ENCODE assay signal across 14 cellular contexts in genomic region chrX:31070057-31070468, GRCh38. TPM values are rescaled to one million over a fixed set of nuclear protein-coding genes. Genes with fewer than 3 reads are reported as not detected.
DNase-seq lines count a peak whose midpoint lies in the region; ATAC-seq and TF ChIP-seq lines count a peak whose summit lies in the region.
"Had no signal": no experiment of that assay in that cellular context is flagged by ENCODE, and none has a peak within 500 bp of the region (broad histone marks: within the 10 kb centered on the region; RNA-seq: fewer than 3 reads in every experiment).

No MANE protein-coding gene starts in this region.

- H3K27ac Mint-ChIP-seq in MCF 10A (ENCODE audit: low read depth, unreplicated experiment) (no peak overlapping the region), Calu3 (ENCODE audit: unreplicated experiment) (no peak overlapping the region)
- H3K27ac Mint-ChIP-seq: neural progenitor cell, WTC11 had no signal

- no peak overlapping the region for H3K4me3 Mint-ChIP-seq in MCF 10A (ENCODE audit: unreplicated experiment)
- no peak overlapping the region for H3K4me3 Mint-ChIP-seq in Calu3 (ENCODE audit: low read depth, unreplicated experiment)
- H3K4me3 Mint-ChIP-seq: neural progenitor cell, WTC11 had no signal

- TF ChIP-seq POLR2A in breast epithelium (IDR thresholded peaks at IDR 0.05): no peak

- POLR2A ChIA-PET in MCF 10A (lab: Yijun Ruan, JAX): interaction anchor here (0.5 kb wide), 1 partner anchor 1559 kb away, joined by 4 read pairs; no protein-coding TSS in a partner anchor
- POLR2A ChIA-PET in A673 (lab: Charles Lee; ENCODE audit: low non-redundant PET): no interaction called here

- no peaks in the 10 kb centered on the region for H3K36me3 Mint-ChIP-seq in MCF 10A (ENCODE audit: insufficient read depth, unreplicated experiment)
- H3K36me3 Mint-ChIP-seq in Calu3 (ENCODE audit: insufficient read depth, unreplicated experiment): no peaks in the 10 kb centered on the region
- H3K36me3 Mint-ChIP-seq: neural progenitor cell had no signal

- ATAC-seq in GM21717 (IDR thresholded peaks at IDR 0.05; ENCODE audit: unreplicated experiment): peak; percentile 72
- ATAC-seq in HG03469 (IDR thresholded peaks at IDR 0.05; ENCODE audit: unreplicated experiment): peak; percentile 56
- peak; percentile 81 for ATAC-seq in stimulated activated naive CD8-positive, alpha-beta T cell treated with anti-CD3 and anti-CD28 coated beads, Interleukin-15, Interleukin-2, amounts not matched to agents 100 U/mL and 50 U/mL, for 24 hours
- no peak for ATAC-seq in HG03039 (IDR thresholded peaks at IDR 0.05; ENCODE audit: unreplicated experiment)
- ATAC-seq: WTC11 had no signal

- H3K9me3 Mint-ChIP-seq in MCF 10A (ENCODE audit: unreplicated experiment): peaks cover 12% of the 10 kb centered on the region
- peaks cover 8% of the 10 kb centered on the region for H3K9me3 Mint-ChIP-seq in Calu3 (ENCODE audit: low read depth, unreplicated experiment)

- no peak overlapping the region for H3K4me3 ChIP-seq in breast epithelium
- no peak overlapping the region for H3K4me3 ChIP-seq in A673 (ENCODE audit: low read depth, low read length, poor library complexity, severe bottlenecking)
- H3K4me3 ChIP-seq: neural progenitor cell had no signal

- H3K27ac ChIP-seq in breast epithelium (no peak overlapping the region), A673 (ENCODE audit: low read depth, low read length, poor library complexity, severe bottlenecking) (no peak overlapping the region)
- H3K27ac ChIP-seq: neural progenitor cell had no signal

- H3K9me3 ChIP-seq in breast epithelium (peaks cover 13 to 28% of the 10 kb centered on the region in 2 donors), A673 (ENCODE audit: low read depth, low read length, poor library complexity, severe bottlenecking) (no peaks in the 10 kb centered on the region)

- TF ChIP-seq CTCF in MCF 10A (IDR thresholded peaks at IDR 0.05; ENCODE audit: unreplicated experiment): no peak
- no peak for TF ChIP-seq CTCF in breast epithelium (IDR thresholded peaks at IDR 0.05)
- TF ChIP-seq CTCF in Calu3 (IDR thresholded peaks at IDR 0.05; ENCODE audit: unreplicated experiment): no peak
- TF ChIP-seq CTCF in A673 (conservative IDR thresholded peaks at IDR 0.05; ENCODE audit: low read depth, low read length): no peak

- DNase-seq in MCF 10A (ENCODE audit: unreplicated experiment) (peak; percentile 51), breast epithelium (ENCODE audit: low spot score in 2 of 2) (no peak), Calu3 (no peak), A673 (ENCODE audit: low spot score) (no peak)
- DNase-seq in stimulated activated naive CD8-positive, alpha-beta T cell treated with anti-CD3 and anti-CD28 coated beads, Interleukin-15, Interleukin-2, amounts not matched to agents 100 U/mL and 50 U/mL, for 24 hours: no peak
- DNase-seq: AML-193, amygdala, NCI-H146, substantia nigra had no signal

- no peaks in the 10 kb centered on the region for H3K4me1 ChIP-seq in breast epithelium
- no peaks in the 10 kb centered on the region for H3K4me1 ChIP-seq in A673 (ENCODE audit: insufficient read depth, low read length, poor library complexity, severe bottlenecking)

- no peaks in the 10 kb centered on the region for H3K4me1 Mint-ChIP-seq in MCF 10A (ENCODE audit: insufficient read depth, unreplicated experiment)
- H3K4me1 Mint-ChIP-seq in Calu3 (ENCODE audit: low read depth, unreplicated experiment): no peaks in the 10 kb centered on the region
- H3K4me1 Mint-ChIP-seq: neural progenitor cell had no signal

- BruUV-seq in MCF 10A (replicated peaks; lab: Mats Ljungman, UMichigan): no TSS peak
- BruUV-seq in Calu3 (replicated peaks; lab: Mats Ljungman, UMichigan): no TSS peak
- BruUV-seq in A673 (replicated peaks; lab: Mats Ljungman, UMichigan): no TSS peak

- H3K27me3 Mint-ChIP-seq in MCF 10A (ENCODE audit: insufficient read depth, unreplicated experiment) (no peaks in the 10 kb centered on the region), Calu3 (ENCODE audit: unreplicated experiment) (no peaks in the 10 kb centered on the region)

- intact Hi-C loops in MCF 10A (cut with micrococcal nuclease) (no loop called here), breast epithelium (cut with DNase I; ENCODE audit: low total_unique reads) (no loop called here), Calu3 (cut with micrococcal nuclease; ENCODE audit: unreplicated experiment) (no loop called here), A673 (cut with micrococcal nuclease; ENCODE audit: unreplicated experiment) (no loop called here)

- CTCF ChIA-PET in MCF 10A (lab: Yijun Ruan, JAX) (interaction anchor here (0.6 to 1.4 kb wide), 2 partner anchors 22 to 33 kb away, joined by 3 read pairs; no protein-coding TSS in a partner anchor), Calu3 (lab: Charles Lee) (no interaction called here), A673 (lab: Charles Lee) (no interaction called here)

- H3K36me3 ChIP-seq in breast epithelium (no peaks in the 10 kb centered on the region), A673 (ENCODE audit: insufficient read depth, low read length, poor library complexity, severe bottlenecking) (no peaks in the 10 kb centered on the region)
- H3K36me3 ChIP-seq: neural progenitor cell had no signal

- peaks cover 0 to 10% of the 10 kb centered on the region in 2 donors for H3K27me3 ChIP-seq in breast epithelium
- no peaks in the 10 kb centered on the region for H3K27me3 ChIP-seq in A673 (replicated peaks; ENCODE audit: insufficient read depth, low read depth, low read length, poor library complexity)
- H3K27me3 ChIP-seq: neural progenitor cell had no signal

RNA-seq across cellular contexts. Expression of gene FTHL17, which starts 1.8 kb away (rescaled TPM):
- not detected in 2 replicates for total RNA-seq in MCF 10A (2022)
- total RNA-seq in breast epithelium: not detected
- not detected in 2 replicates for total RNA-seq in Calu3 (2022)
- not detected in 2 replicates for total RNA-seq in A673 (2021)
- total RNA-seq: WTC11 had no signal
